18 cellular contexts compared by ENCODE assay signal in genomic region chrX:6917666-6918065, GRCh38.
DNase-seq lines count a peak whose midpoint lies in the region; ATAC-seq and TF ChIP-seq lines count a peak whose summit lies in the region.
"Had no signal": no experiment of that assay in that cellular context is flagged by ENCODE, and none has a peak within 500 bp of the region (broad histone marks: within the 10 kb centered on the region; RNA-seq: fewer than 3 reads in every experiment).

No MANE protein-coding gene starts in this region.

- no peaks in the 10 kb centered on the region for H3K4me1 ChIP-seq in thyroid gland
- H3K4me1 ChIP-seq: SJCRH30 had no signal

- no peaks in the 10 kb centered on the region for H3K9me3 ChIP-seq in thyroid gland
- H3K9me3 ChIP-seq: SJCRH30 had no signal

- H3K36me3 Mint-ChIP-seq in WTC11, result peaks cover 13% of the 10 kb centered on the region
- no peaks in the 10 kb centered on the region for H3K36me3 Mint-ChIP-seq in activated T-helper 1 cell treated with anti-CD3 and anti-CD28 coated beads, Interleukin-12 subunit alpha, Interleukin-12 subunit beta, Interleukin-2, Interleukin-4 antibody, amounts not matched to agents 30 ng/mL and 10 ng/mL and 1 ng/mL, durations not matched to agents 14 hours and 24 hours and 36 hours (ENCODE audit: low read depth)
- no peaks in the 10 kb centered on the region for H3K36me3 Mint-ChIP-seq in activated naive CD8-positive, alpha-beta T cell treated with anti-CD3 and anti-CD28 coated beads for 36 hours

- CTCF ChIA-PET in WTC11 (lab: Charles Lee), result no interaction called here

- H3K27ac Mint-ChIP-seq in WTC11, result peak overlapping the region; percentile 85
- no peak overlapping the region for H3K27ac Mint-ChIP-seq in activated T-helper 1 cell treated with anti-CD3 and anti-CD28 coated beads, Interleukin-12 subunit alpha, Interleukin-12 subunit beta, Interleukin-2, Interleukin-4 antibody, amounts not matched to agents 30 ng/mL and 10 ng/mL and 1 ng/mL, durations not matched to agents 14 hours and 24 hours and 36 hours
- no peak overlapping the region for H3K27ac Mint-ChIP-seq in activated naive CD8-positive, alpha-beta T cell treated with anti-CD3 and anti-CD28 coated beads for 36 hours
- H3K27ac Mint-ChIP-seq: HFFc6 had no signal

- H3K9me3 Mint-ChIP-seq in WTC11, result 0 out of 2 replicates have a peak, but pooled peaks cover 9% of the 10 kb centered on the region
- H3K9me3 Mint-ChIP-seq in activated T-helper 1 cell treated with anti-CD3 and anti-CD28 coated beads, Interleukin-12 subunit alpha, Interleukin-12 subunit beta, Interleukin-2, Interleukin-4 antibody, amounts not matched to agents 30 ng/mL and 10 ng/mL and 1 ng/mL, durations not matched to agents 14 hours and 24 hours and 36 hours, result no peaks in the 10 kb centered on the region
- H3K9me3 Mint-ChIP-seq in activated naive CD8-positive, alpha-beta T cell treated with anti-CD3 and anti-CD28 coated beads for 36 hours, result no peaks in the 10 kb centered on the region
- H3K9me3 Mint-ChIP-seq: HFFc6 had no signal

- TF ChIP-seq POLR2A in thyroid gland (IDR thresholded peaks at IDR 0.05), result no peak

- no peak overlapping the region for H3K27ac ChIP-seq in thyroid gland
- H3K27ac ChIP-seq: KMS-11, SJCRH30 had no signal

- no peak overlapping the region for H3K4me3 ChIP-seq in thyroid gland (replicated peaks in 1 of 3)
- H3K4me3 ChIP-seq: GM12878, SJCRH30 had no signal

- no peak overlapping the region for H3K4me3 Mint-ChIP-seq in WTC11
- no peak overlapping the region for H3K4me3 Mint-ChIP-seq in activated T-helper 1 cell treated with anti-CD3 and anti-CD28 coated beads, Interleukin-12 subunit alpha, Interleukin-12 subunit beta, Interleukin-2, Interleukin-4 antibody, amounts not matched to agents 30 ng/mL and 10 ng/mL and 1 ng/mL, durations not matched to agents 14 hours and 24 hours and 36 hours
- H3K4me3 Mint-ChIP-seq in activated naive CD8-positive, alpha-beta T cell treated with anti-CD3 and anti-CD28 coated beads for 36 hours, result no peak overlapping the region
- H3K4me3 Mint-ChIP-seq: HFFc6 had no signal

- POLR2A ChIA-PET in WTC11 (lab: Charles Lee), result no interaction called here

- intact Hi-C loops in thyroid gland (cut with DNase I), result no loop called here
- intact Hi-C loops in activated T-helper 1 cell treated with anti-CD3 and anti-CD28 coated beads, Interleukin-12 subunit alpha, Interleukin-12 subunit beta, Interleukin-2, Interleukin-4 antibody, amounts not matched to agents 30 ng/mL and 10 ng/mL and 1 ng/mL, durations not matched to agents 14 hours and 24 hours and 36 hours (cut with micrococcal nuclease), result no loop called here

- ATAC-seq in WTC11 (no peak), GM21723 (IDR thresholded peaks at IDR 0.05; ENCODE audit: unreplicated experiment) (no peak)
- ATAC-seq: GM12878, Panc1 had no signal

- TF ChIP-seq CTCF in WTC11 (IDR thresholded peaks at IDR 0.05), result no peak
- no peak for TF ChIP-seq CTCF in thyroid gland (IDR thresholded peaks at IDR 0.05)

- H3K4me1 Mint-ChIP-seq in WTC11, result peaks cover 16% of the 10 kb centered on the region
- H3K4me1 Mint-ChIP-seq in activated T-helper 1 cell treated with anti-CD3 and anti-CD28 coated beads, Interleukin-12 subunit alpha, Interleukin-12 subunit beta, Interleukin-2, Interleukin-4 antibody, amounts not matched to agents 30 ng/mL and 10 ng/mL and 1 ng/mL, durations not matched to agents 14 hours and 24 hours and 36 hours (ENCODE audit: low read depth), result no peaks in the 10 kb centered on the region
- no peaks in the 10 kb centered on the region for H3K4me1 Mint-ChIP-seq in activated naive CD8-positive, alpha-beta T cell treated with anti-CD3 and anti-CD28 coated beads for 36 hours

- H3K36me3 ChIP-seq in thyroid gland, result no peaks in the 10 kb centered on the region
- H3K36me3 ChIP-seq: SJCRH30 had no signal

- H3K27me3 Mint-ChIP-seq in WTC11 (ENCODE audit: low read depth), result no peaks in the 10 kb centered on the region
- no peaks in the 10 kb centered on the region for H3K27me3 Mint-ChIP-seq in activated T-helper 1 cell treated with anti-CD3 and anti-CD28 coated beads, Interleukin-12 subunit alpha, Interleukin-12 subunit beta, Interleukin-2, Interleukin-4 antibody, amounts not matched to agents 30 ng/mL and 10 ng/mL and 1 ng/mL, durations not matched to agents 14 hours and 24 hours and 36 hours (ENCODE audit: insufficient read depth)
- H3K27me3 Mint-ChIP-seq in activated naive CD8-positive, alpha-beta T cell treated with anti-CD3 and anti-CD28 coated beads for 36 hours, result no peaks in the 10 kb centered on the region

- WGBS in thyroid gland, 2 donors, result 63 to 71% methylated on average over 6 of the region's 6 CpGs

- DNase-seq in NCI-H1105 treated with DMSO at 0.1 percent for 48 hours (lab: John Stamatoyannopoulos, UW) (peak; percentile 9), NCI-H1105 (lab: John Stamatoyannopoulos, UW) (no peak), NCI-H146 treated with DMSO at 0.1 percent for 48 hours (lab: John Stamatoyannopoulos, UW; ENCODE audit: unreplicated experiment) (peak; percentile 85), WTC11 (ENCODE audit: low spot score) (no peak), thyroid gland (no peak)
- no peak for DNase-seq in activated T-helper 1 cell treated with anti-CD3 and anti-CD28 coated beads, Interleukin-12 subunit alpha, Interleukin-12 subunit beta, Interleukin-2, Interleukin-4 antibody, amounts not matched to agents 30 ng/mL and 10 ng/mL and 1 ng/mL, durations not matched to agents 14 hours and 24 hours and 36 hours (ENCODE audit: low spot score)
- no peak for DNase-seq in activated naive CD8-positive, alpha-beta T cell treated with anti-CD3 and anti-CD28 coated beads for 36 hours
- DNase-seq: 8988T, DMS 273 treated with DMSO at 0.1 percent for 48 hours, HFFc6, NCI-H1694, NCI-H2227 treated with DMSO at 0.1 percent for 48 hours, NCI-H510A treated with DMSO at 0.1 percent for 48 hours, SJCRH30 had no signal

- H3K27me3 ChIP-seq in thyroid gland, result no peaks in the 10 kb centered on the region
- H3K27me3 ChIP-seq: SJCRH30 had no signal

TF ChIP-seq in WTC11, 78 proteins besides CTCF, POLR2A, EP300 and RAD21 (continues in another document):
- TF ChIP-seq E2F5 (CRISPR knock-in tag; IDR thresholded peaks at IDR 0.05), result no peak
- no peak for TF ChIP-seq NR2C2 (CRISPR knock-in tag; IDR thresholded peaks at IDR 0.05)
- no peak for TF ChIP-seq ATF1 (CRISPR knock-in tag; IDR thresholded peaks at IDR 0.05)
- no peak for TF ChIP-seq CREB1 (CRISPR knock-in tag; IDR thresholded peaks at IDR 0.05)
- TF ChIP-seq NR1H2 (CRISPR knock-in tag; IDR thresholded peaks at IDR 0.05), result no peak
- no peak for TF ChIP-seq AR (CRISPR knock-in tag; IDR thresholded peaks at IDR 0.05)
- TF ChIP-seq ZNF281 (CRISPR knock-in tag; IDR thresholded peaks at IDR 0.05), result no peak
- no peak for TF ChIP-seq ZNF263 (CRISPR knock-in tag; IDR thresholded peaks at IDR 0.05; ENCODE audit: low read depth)
- TF ChIP-seq MXD4 (CRISPR knock-in tag; IDR thresholded peaks at IDR 0.05; ENCODE audit: borderline replicate concordance), result no peak

Comparison
In these comparisons a context has a peak if more than half of its experiments do, and no peak if none do; other contexts are left out.
1. DNase-seq: peak in NCI-H1105 treated with DMSO at 0.1 percent for 48 hours (single experiment) and NCI-H146 treated with DMSO at 0.1 percent for 48 hours (single experiment); none in NCI-H1105 (single experiment), WTC11 (single experiment), thyroid gland (0 of 2), activated T-helper 1 cell treated with anti-CD3 and anti-CD28 coated beads, Interleukin-12 subunit alpha, Interleukin-12 subunit beta, Interleukin-2, Interleukin-4 antibody, amounts not matched to agents 30 ng/mL and 10 ng/mL and 1 ng/mL, durations not matched to agents 14 hours and 24 hours and 36 hours (single experiment) and activated naive CD8-positive, alpha-beta T cell treated with anti-CD3 and anti-CD28 coated beads for 36 hours (single experiment).